ENCODE assay signal across 23 cellular contexts in genomic region chr1:197671920-197672319, GRCh38.
"Had no signal": no experiment of that assay in that cellular context is flagged by ENCODE, and none has a peak within 500 bp of the region (broad histone marks: within the 10 kb centered on the region; RNA-seq: fewer than 3 reads in every experiment).

No MANE protein-coding gene starts in this region.

- DNase-seq: dermis blood vessel endothelial cell; dorsolateral prefrontal cortex; effector CD4-positive, alpha-beta T cell; effector memory CD4-positive, alpha-beta T cell; erythroblast; esophagus squamous epithelium; foreskin melanocyte; gastrocnemius medialis; glutamatergic neuron; head of caudate nucleus; heart right ventricle; hippocampal formation; left cardiac atrium; left ventricle myocardium inferior; lower lobe of right lung; mesenchymal stem cell; mucosa of descending colon had no signal

- H3K27me3 ChIP-seq: dorsolateral prefrontal cortex, esophagus squamous epithelium, gastrocnemius medialis, heart right ventricle had no signal

- H3K27ac Mint-ChIP-seq: mesothelial cell of epicardium had no signal

- H3K4me3 Mint-ChIP-seq: mesothelial cell of epicardium had no signal

- H3K36me3 Mint-ChIP-seq: mesothelial cell of epicardium had no signal

- H3K27ac ChIP-seq: coronary artery, dorsolateral prefrontal cortex, epithelial cell of prostate, esophagus squamous epithelium, gastrocnemius medialis, heart right ventricle, left ventricle myocardium inferior, lower lobe of right lung had no signal

- H3K4me3 ChIP-seq: coronary artery, dorsolateral prefrontal cortex, esophagus squamous epithelium, gastrocnemius medialis, heart right ventricle, left ventricle myocardium inferior, lower lobe of right lung, mucosa of descending colon had no signal

- H3K9me3 ChIP-seq: esophagus squamous epithelium, gastrocnemius medialis, heart right ventricle, left ventricle myocardium inferior, lower lobe of right lung, mucosa of descending colon had no signal

- H3K36me3 ChIP-seq: esophagus squamous epithelium, gastrocnemius medialis, heart right ventricle, left ventricle myocardium inferior, lower lobe of right lung had no signal

- H3K9me3 Mint-ChIP-seq: mesothelial cell of epicardium had no signal

- ATAC-seq: esophagus mucosa, gastrocnemius medialis, heart right ventricle, left cardiac atrium, lower lobe of right lung had no signal

- H3K4me1 ChIP-seq: lower lobe of right lung had no signal

- FAIRE-seq: endometrium, keratinocyte had no signal
